In genomic region chr11:130020323-130020722, GRCh38 we compare ENCODE assay signal across 1 cellular context.
TF ChIP-seq lines count a peak whose summit lies in the region.

No MANE protein-coding gene starts in this region.

TF ChIP-seq in GM23338, 12 proteins besides CTCF, POLR2A, EP300 and RAD21 (continued from another document):
- no peak for TF ChIP-seq ZNF462 (CRISPR knock-in tag; IDR thresholded peaks at IDR 0.05)
- TF ChIP-seq ETS1 (IDR thresholded peaks at IDR 0.05): no peak
- no peak for TF ChIP-seq ZNF114 (CRISPR knock-in tag; IDR thresholded peaks at IDR 0.05)
- TF ChIP-seq ZNF331 (CRISPR knock-in tag; IDR thresholded peaks at IDR 0.05; ENCODE audit: low read depth): no peak
- TF ChIP-seq REST (IDR thresholded peaks at IDR 0.05; ENCODE audit: unreplicated experiment): peak; percentile 16
